Comparison of ENCODE assay signal across 26 cellular contexts in genomic region chr7:132275811-132276210, GRCh38.
DNase-seq lines count a peak whose midpoint lies in the region; ATAC-seq and TF ChIP-seq lines count a peak whose summit lies in the region.
"Had no signal": no experiment of that assay in that cellular context is flagged by ENCODE, and none has a peak within 500 bp of the region (broad histone marks: within the 10 kb centered on the region; RNA-seq: fewer than 3 reads in every experiment).

No MANE protein-coding gene starts in this region.

- no peaks in the 10 kb centered on the region for H3K9me3 Mint-ChIP-seq in nephron
- H3K9me3 Mint-ChIP-seq in naive thymus-derived CD8-positive, alpha-beta T cell, result peaks cover 0 to 3% (median 0%) of the 10 kb centered on the region in 9 donors
- H3K9me3 Mint-ChIP-seq: activated CD4-positive, alpha-beta memory T cell treated with anti-CD3 and anti-CD28 coated beads, Interleukin-2, amount 10 ng/mL, durations not matched to agents 7 days and 5 days; activated T-helper 2 cell treated with anti-CD3 and anti-CD28 coated beads, Interferon-gamma antibody, Interleukin-2, Interleukin-4, amounts not matched to agents 10 μg/mL and 5 μg/mL and 100 μg/mL, durations not matched to agents 14 hours and 24 hours and 36 hours had no signal

- no peaks in the 10 kb centered on the region for H3K36me3 Mint-ChIP-seq in nephron (ENCODE audit: low read depth)
- no peaks in the 10 kb centered on the region for H3K36me3 Mint-ChIP-seq in naive thymus-derived CD8-positive, alpha-beta T cell
- H3K36me3 Mint-ChIP-seq: activated naive CD4-positive, alpha-beta T cell treated with anti-CD3 and anti-CD28 coated beads, Interleukin-2, amount 50 U/mL, for 72 hours had no signal

- no peaks in the 10 kb centered on the region for H3K9me3 ChIP-seq in SJCRH30 (replicated peaks)
- H3K9me3 ChIP-seq: BE2C, colonic mucosa, lower lobe of right lung, pancreas, spleen, tibial artery had no signal

- H3K4me1 Mint-ChIP-seq in nephron, result peaks cover 30% of the 10 kb centered on the region
- H3K4me1 Mint-ChIP-seq in naive thymus-derived CD8-positive, alpha-beta T cell, result peaks cover 0 to 4% (median 0%) of the 10 kb centered on the region in 4 donors
- H3K4me1 Mint-ChIP-seq: activated CD4-positive, alpha-beta memory T cell treated with anti-CD3 and anti-CD28 coated beads, Interleukin-2, amount 10 ng/mL, durations not matched to agents 7 days and 5 days had no signal

- POLR2A ChIA-PET in naive thymus-derived CD8-positive, alpha-beta T cell (lab: Charles Lee), result no interaction called here

- peak overlapping the region in 2 of 3 experiments; percentile 22 to 28 for H3K27ac Mint-ChIP-seq in nephron
- no peak overlapping the region for H3K27ac Mint-ChIP-seq in naive thymus-derived CD8-positive, alpha-beta T cell
- H3K27ac Mint-ChIP-seq: activated CD4-positive, alpha-beta memory T cell treated with anti-CD3 and anti-CD28 coated beads, Interleukin-2, amount 10 ng/mL, durations not matched to agents 7 days and 5 days; activated T-helper 2 cell treated with anti-CD3 and anti-CD28 coated beads, Interferon-gamma antibody, Interleukin-2, Interleukin-4, amounts not matched to agents 10 μg/mL and 5 μg/mL and 100 μg/mL, durations not matched to agents 14 hours and 24 hours and 36 hours; T-helper 17 cell had no signal

- peaks cover 33% of the 10 kb centered on the region for H3K27me3 Mint-ChIP-seq in nephron (ENCODE audit: low read depth)
- H3K27me3 Mint-ChIP-seq in naive thymus-derived CD8-positive, alpha-beta T cell, result peaks cover 6 to 27% (median 16%) of the 10 kb centered on the region in 5 donors

- no peak overlapping the region for H3K4me3 ChIP-seq in SJCRH30
- H3K4me3 ChIP-seq: colonic mucosa, lower lobe of right lung, pancreas, SK-N-MC, spleen, tibial artery had no signal

- H3K36me3 ChIP-seq in SJCRH30, result no peaks in the 10 kb centered on the region
- H3K36me3 ChIP-seq: BE2C, colonic mucosa, lower lobe of right lung, pancreas, spleen, tibial artery had no signal

- no peak for TF ChIP-seq CTCF in nephron (IDR thresholded peaks at IDR 0.05; ENCODE audit: unreplicated experiment in 3 of 3)

- DNase-seq in NCI-H345 (lab: John Stamatoyannopoulos, UW) (peak; percentile 49), NCI-H345 treated with DMSO at 0.1 percent for 48 hours (lab: John Stamatoyannopoulos, UW; ENCODE audit: unreplicated experiment) (no peak), NCI-H128 (lab: John Stamatoyannopoulos, UW; ENCODE audit: unreplicated experiment) (peak; percentile 58), NCI-H2227 treated with DMSO at 0.1 percent for 48 hours (lab: John Stamatoyannopoulos, UW) (peak; percentile 31), SJCRH30 (no peak)
- no peak for DNase-seq in activated CD4-positive, alpha-beta T cell treated with anti-CD3 and anti-CD28 coated beads for 48 hours
- DNase-seq in naive thymus-derived CD8-positive, alpha-beta T cell, result no peak
- DNase-seq: activated CD4-positive, alpha-beta memory T cell treated with anti-CD3 and anti-CD28 coated beads, Interleukin-2, amount 10 ng/mL, durations not matched to agents 7 days and 5 days; activated CD4-positive, CD25-positive, alpha-beta regulatory T cell treated with anti-CD3 and anti-CD28 coated beads, Interleukin-2, amount 50 U/mL, for 72 hours; activated CD8-positive, alpha-beta memory T cell treated with anti-CD3 and anti-CD28 coated beads, Interleukin-2, amount 50 U/mL, for 48 hours; BE2C; colonic mucosa; effector memory CD4-positive, alpha-beta T cell; kidney; lower lobe of right lung; NCI-H774; pancreas; right cardiac atrium; spleen; T-helper 17 cell; tibial artery had no signal

- H3K4me1 ChIP-seq in SJCRH30, result peaks cover 20% of the 10 kb centered on the region
- H3K4me1 ChIP-seq: colonic mucosa, lower lobe of right lung, pancreas, spleen, tibial artery had no signal

- H3K27ac ChIP-seq in SJCRH30, result no peak overlapping the region
- H3K27ac ChIP-seq: colonic mucosa, KMS-11, lower lobe of right lung, pancreas, SK-N-MC, spleen, tibial artery had no signal

- no peak overlapping the region for H3K4me3 Mint-ChIP-seq in nephron
- no peak overlapping the region for H3K4me3 Mint-ChIP-seq in naive thymus-derived CD8-positive, alpha-beta T cell
- H3K4me3 Mint-ChIP-seq: activated CD4-positive, alpha-beta memory T cell treated with anti-CD3 and anti-CD28 coated beads, Interleukin-2, amount 10 ng/mL, durations not matched to agents 7 days and 5 days; T-helper 17 cell had no signal

- no peaks in the 10 kb centered on the region for H3K27me3 ChIP-seq in SJCRH30
- H3K27me3 ChIP-seq: BE2C, colonic mucosa, pancreas, tibial artery had no signal

- ATAC-seq in naive thymus-derived CD8-positive, alpha-beta T cell, result no peak
- ATAC-seq: activated naive CD4-positive, alpha-beta T cell treated with anti-CD3 and anti-CD28 coated beads, Interleukin-2, amount 50 U/mL, for 72 hours; lower lobe of right lung; pancreas; T-helper 17 cell had no signal

Comparison
In these comparisons a context has a peak if more than half of its experiments do, and no peak if none do; other contexts are left out.
1. DNase-seq: peak in NCI-H345 (single experiment), NCI-H128 (single experiment) and NCI-H2227 treated with DMSO at 0.1 percent for 48 hours (single experiment); none in NCI-H345 treated with DMSO at 0.1 percent for 48 hours (single experiment), SJCRH30 (0 of 2), activated CD4-positive, alpha-beta T cell treated with anti-CD3 and anti-CD28 coated beads for 48 hours (single experiment) and naive thymus-derived CD8-positive, alpha-beta T cell (0 of 10).
2. H3K27ac Mint-ChIP-seq: peak in nephron (2 of 3); none in naive thymus-derived CD8-positive, alpha-beta T cell (0 of 10).